ENCODE assay signal across 8 cellular contexts in genomic region chr1:36924282-36924791, GRCh38.
DNase-seq lines count a peak whose midpoint lies in the region; ATAC-seq and TF ChIP-seq lines count a peak whose summit lies in the region.

No MANE protein-coding gene starts in this region.

- POLR2A ChIA-PET in activated B cell treated with CpG ODN at 0.5 μM for 24 hours (lab: Charles Lee) = no interaction called here

- H3K27ac ChIP-seq in foreskin keratinocyte = no peak overlapping the region

- TF ChIP-seq CTCF in activated B cell treated with CpG ODN at 0.5 μM for 24 hours (IDR thresholded peaks at IDR 0.05) (no peak), foreskin keratinocyte (conservative IDR thresholded peaks at IDR 0.05) (no peak)

- H3K27ac Mint-ChIP-seq in activated B cell treated with CpG ODN at 0.5 μM for 24 hours = no peak overlapping the region

- no peaks in the 10 kb centered on the region for H3K9me3 Mint-ChIP-seq in activated B cell treated with CpG ODN at 0.5 μM for 24 hours

- in situ Hi-C loops in KBM-7 (cut with MboI; ENCODE audit: low pct_unique_long_range_greater_than_20kb, low sequenced_read_pairs) = no loop called here

- no peaks in the 10 kb centered on the region for H3K4me1 ChIP-seq in foreskin keratinocyte

- H3K27me3 Mint-ChIP-seq in activated B cell treated with CpG ODN at 0.5 μM for 24 hours = peaks cover 5% of the 10 kb centered on the region

- CTCF ChIA-PET in activated B cell treated with CpG ODN at 0.5 μM for 24 hours (lab: Charles Lee) = no interaction called here

- no peak overlapping the region for H3K4me3 Mint-ChIP-seq in activated B cell treated with CpG ODN at 0.5 μM for 24 hours

- no peaks in the 10 kb centered on the region for H3K27me3 ChIP-seq in foreskin keratinocyte

- no peaks in the 10 kb centered on the region for H3K4me1 Mint-ChIP-seq in activated B cell treated with CpG ODN at 0.5 μM for 24 hours

- intact Hi-C loops in activated B cell treated with CpG ODN at 0.5 μM for 24 hours (cut with micrococcal nuclease) = no loop called here
- intact Hi-C loops in posterior cingulate gyrus (cut with DNase I) = no loop called here

- ATAC-seq in activated B cell treated with CpG ODN at 0.5 μM for 24 hours (ENCODE audit: low read depth) = no peak
- ATAC-seq in foreskin keratinocyte = peak; percentile 42
- no peak for ATAC-seq in HG03432 (IDR thresholded peaks at IDR 0.05; ENCODE audit: unreplicated experiment)
- no peak for ATAC-seq in GM21825 (IDR thresholded peaks at IDR 0.05; ENCODE audit: unreplicated experiment)
- ATAC-seq in HG03354 (IDR thresholded peaks at IDR 0.05; ENCODE audit: poor library complexity, severe bottlenecking, unreplicated experiment) = no peak

- no peaks in the 10 kb centered on the region for H3K36me3 Mint-ChIP-seq in activated B cell treated with CpG ODN at 0.5 μM for 24 hours (ENCODE audit: low read depth)

- DNase-seq in Daoy (ENCODE audit: low read depth) (peak; percentile 62), KBM-7 (peak; percentile 58), activated B cell treated with CpG ODN at 0.5 μM for 24 hours (peak; percentile 18), foreskin keratinocyte (peak in 1 of 2 donors; percentile 1), posterior cingulate gyrus (peak in 6 of 10 donors; percentile 34 to 85 (median 49))
